Comparison of ENCODE assay signal across 1 cellular context in genomic region chr16:25063102-25063501, GRCh38.
TF ChIP-seq lines count a peak whose summit lies in the region.

No MANE protein-coding gene starts in this region.

TF ChIP-seq in HepG2, 621 proteins besides CTCF, POLR2A, EP300 and RAD21:
- 0 out of 2 replicates have a peak, but pooled peaks have one; percentile 12 for TF ChIP-seq CEBPG (CRISPR knock-in tag; IDR thresholded peaks at IDR 0.05)
- no peak for TF ChIP-seq MEIS2 (CRISPR knock-in tag; IDR thresholded peaks at IDR 0.05)
- no peak for TF ChIP-seq ZNF850 (CRISPR knock-in tag; conservative IDR thresholded peaks at IDR 0.05)
- no peak for TF ChIP-seq MXD4 (CRISPR knock-in tag; IDR thresholded peaks at IDR 0.05)
- no peak for TF ChIP-seq TBX3 (IDR thresholded peaks at IDR 0.05; ENCODE audit: borderline replicate concordance)
- TF ChIP-seq CEBPB (IDR thresholded peaks at IDR 0.05; ENCODE audit: borderline replicate concordance, low read depth, low read length): peak; percentile 73
- TF ChIP-seq, protein P1, sequence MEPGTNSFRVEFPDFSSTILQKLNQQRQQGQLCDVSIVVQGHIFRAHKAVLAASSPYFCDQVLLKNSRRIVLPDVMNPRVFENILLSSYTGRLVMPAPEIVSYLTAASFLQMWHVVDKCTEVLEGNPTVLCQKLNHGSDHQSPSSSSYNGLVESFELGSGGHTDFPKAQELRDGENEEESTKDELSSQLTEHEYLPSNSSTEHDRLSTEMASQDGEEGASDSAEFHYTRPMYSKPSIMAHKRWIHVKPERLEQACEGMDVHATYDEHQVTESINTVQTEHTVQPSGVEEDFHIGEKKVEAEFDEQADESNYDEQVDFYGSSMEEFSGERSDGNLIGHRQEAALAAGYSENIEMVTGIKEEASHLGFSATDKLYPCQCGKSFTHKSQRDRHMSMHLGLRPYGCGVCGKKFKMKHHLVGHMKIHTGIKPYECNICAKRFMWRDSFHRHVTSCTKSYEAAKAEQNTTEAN (CRISPR knock-in tag; conservative IDR thresholded peaks at IDR 0.05): no peak
- TF ChIP-seq, protein P2, sequence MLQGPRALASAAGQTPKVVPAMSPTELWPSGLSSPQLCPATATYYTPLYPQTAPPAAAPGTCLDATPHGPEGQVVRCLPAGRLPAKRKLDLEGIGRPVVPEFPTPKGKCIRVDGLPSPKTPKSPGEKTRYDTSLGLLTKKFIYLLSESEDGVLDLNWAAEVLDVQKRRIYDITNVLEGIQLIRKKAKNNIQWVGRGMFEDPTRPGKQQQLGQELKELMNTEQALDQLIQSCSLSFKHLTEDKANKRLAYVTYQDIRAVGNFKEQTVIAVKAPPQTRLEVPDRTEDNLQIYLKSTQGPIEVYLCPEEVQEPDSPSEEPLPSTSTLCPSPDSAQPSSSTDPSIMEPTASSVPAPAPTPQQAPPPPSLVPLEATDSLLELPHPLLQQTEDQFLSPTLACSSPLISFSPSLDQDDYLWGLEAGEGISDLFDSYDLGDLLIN (CRISPR knock-in tag; IDR thresholded peaks at IDR 0.05; ENCODE audit: borderline replicate concordance): no peak
- TF ChIP-seq ZGPAT (CRISPR knock-in tag; IDR thresholded peaks at IDR 0.05): no peak
- no peak for TF ChIP-seq ZNF607 (CRISPR knock-in tag; IDR thresholded peaks at IDR 0.05; ENCODE audit: borderline replicate concordance)
- TF ChIP-seq ZNF577 (CRISPR knock-in tag; IDR thresholded peaks at IDR 0.05; ENCODE audit: borderline replicate concordance, low read depth): no peak
